Comparison of ENCODE assay signal across 25 cellular contexts in genomic region chr16:19356024-19356952, GRCh38.
"Had no signal": no experiment of that assay in that cellular context is flagged by ENCODE, and none has a peak within 500 bp of the region (broad histone marks: within the 10 kb centered on the region; RNA-seq: fewer than 3 reads in every experiment).

No MANE protein-coding gene starts in this region.

- H3K36me3 ChIP-seq: breast epithelium, colonic mucosa, left ventricle myocardium inferior, tibial artery had no signal

- ATAC-seq: effector memory CD8-positive, alpha-beta T cell; esophagus mucosa; natural killer cell; sciatic nerve; T-helper 17 cell had no signal

- H3K27ac Mint-ChIP-seq: activated naive CD8-positive, alpha-beta T cell treated with anti-CD3 and anti-CD28 coated beads, Interleukin-2, amount 10 ng/mL, durations not matched to agents 7 days and 5 days; activated T-helper 2 cell treated with anti-CD3 and anti-CD28 coated beads, Interferon-gamma antibody, Interleukin-2, Interleukin-4, amounts not matched to agents 10 μg/mL and 5 μg/mL and 100 μg/mL, durations not matched to agents 14 hours and 24 hours and 36 hours; effector memory CD8-positive, alpha-beta T cell; immature natural killer cell; natural killer cell; stimulated activated naive CD8-positive, alpha-beta T cell treated with anti-CD3 and anti-CD28 coated beads, Interleukin-15, Interleukin-2, amounts not matched to agents 100 ng/mL and 50 ng/mL, for 24 hours; T-helper 17 cell had no signal

- H3K4me3 ChIP-seq: breast epithelium, colonic mucosa, dorsolateral prefrontal cortex, hepatocyte, left ventricle myocardium inferior, tibial artery had no signal

- H3K36me3 Mint-ChIP-seq: activated naive CD8-positive, alpha-beta T cell treated with anti-CD3 and anti-CD28 coated beads, Interleukin-2, amount 10 ng/mL, durations not matched to agents 7 days and 5 days; immature natural killer cell; natural killer cell had no signal

- H3K4me1 Mint-ChIP-seq: activated naive CD8-positive, alpha-beta T cell treated with anti-CD3 and anti-CD28 coated beads, Interleukin-2, amount 10 ng/mL, durations not matched to agents 7 days and 5 days; immature natural killer cell; natural killer cell; T-helper 17 cell had no signal

- H3K9me3 ChIP-seq: colonic mucosa, left ventricle myocardium inferior, tibial artery had no signal

- H3K4me3 Mint-ChIP-seq: activated naive CD8-positive, alpha-beta T cell treated with anti-CD3 and anti-CD28 coated beads, Interleukin-2, amount 10 ng/mL, durations not matched to agents 7 days and 5 days; effector memory CD8-positive, alpha-beta T cell; immature natural killer cell; natural killer cell; stimulated activated naive CD8-positive, alpha-beta T cell treated with anti-CD3 and anti-CD28 coated beads, Interleukin-15, Interleukin-2, amounts not matched to agents 100 ng/mL and 50 ng/mL, for 24 hours; T-helper 17 cell had no signal

- H3K27me3 ChIP-seq: breast epithelium, colonic mucosa, hepatocyte had no signal

- H3K9me3 Mint-ChIP-seq: activated naive CD8-positive, alpha-beta T cell treated with anti-CD3 and anti-CD28 coated beads, Interleukin-2, amount 10 ng/mL, durations not matched to agents 7 days and 5 days; activated T-helper 2 cell treated with anti-CD3 and anti-CD28 coated beads, Interferon-gamma antibody, Interleukin-2, Interleukin-4, amounts not matched to agents 10 μg/mL and 5 μg/mL and 100 μg/mL, durations not matched to agents 14 hours and 24 hours and 36 hours; effector memory CD8-positive, alpha-beta T cell; immature natural killer cell; natural killer cell; stimulated activated naive CD8-positive, alpha-beta T cell treated with anti-CD3 and anti-CD28 coated beads, Interleukin-15, Interleukin-2, amounts not matched to agents 100 ng/mL and 50 ng/mL, for 24 hours had no signal

- DNase-seq: activated CD4-positive, alpha-beta T cell treated with anti-CD3 and anti-CD28 coated beads, Interleukin-2, amount 50 U/mL, for 4 hours; activated CD4-positive, CD25-positive, alpha-beta regulatory T cell treated with anti-CD3 and anti-CD28 coated beads, Interleukin-2, amount 50 U/mL, for 72 hours; activated naive CD4-positive, alpha-beta T cell treated with Interleukin-2 at 50 U/mL for 16 hours; activated naive CD8-positive, alpha-beta T cell treated with anti-CD3 and anti-CD28 coated beads, Interleukin-2, amount 10 ng/mL, durations not matched to agents 7 days and 5 days; amniotic stem cell; colonic mucosa; dorsolateral prefrontal cortex; effector memory CD8-positive, alpha-beta T cell; glutamatergic neuron; immature natural killer cell; left ventricle myocardium inferior; midbrain; natural killer cell; small intestine; stimulated activated CD4-positive, alpha-beta T cell treated with anti-CD3 and anti-CD28 coated beads, Interleukin-2, amount 100 ng/mL, for 48 hours; stimulated activated CD8-positive, alpha-beta memory T cell treated with anti-CD3 and anti-CD28 coated beads, Interleukin-4, amount 100 ng/mL, for 48 hours; SW 1271; T-helper 17 cell; tibial artery had no signal
